In genomic region chr6:2857580-2858337, GRCh38 we compare ENCODE assay signal across 8 cellular contexts. TPM values are rescaled to one million over a fixed set of nuclear protein-coding genes. Genes with fewer than 3 reads are reported as not detected.
DNase-seq lines count a peak whose midpoint lies in the region; ATAC-seq and TF ChIP-seq lines count a peak whose summit lies in the region.

No MANE protein-coding gene starts in this region.

- H3K4me1 Mint-ChIP-seq in activated naive CD8-positive, alpha-beta T cell (ENCODE audit: low read depth): peaks cover 88% of the 10 kb centered on the region

- H3K36me3 Mint-ChIP-seq in activated naive CD8-positive, alpha-beta T cell: peaks cover 2% of the 10 kb centered on the region

- no peaks in the 10 kb centered on the region for H3K27me3 Mint-ChIP-seq in activated naive CD8-positive, alpha-beta T cell

- intact Hi-C loops in left colon (cut with DNase I, micrococcal nuclease): loop anchor here in 1 of 2 donors (10.0 kb wide), 1 partner anchor 67 kb away; no protein-coding TSS in a partner anchor

- peak overlapping the region; percentile 99 for H3K27ac Mint-ChIP-seq in activated naive CD8-positive, alpha-beta T cell

- peaks cover 4% of the 10 kb centered on the region for H3K9me3 Mint-ChIP-seq in activated naive CD8-positive, alpha-beta T cell (ENCODE audit: low read depth)

- peak overlapping the region; percentile 93 for H3K4me3 Mint-ChIP-seq in activated naive CD8-positive, alpha-beta T cell

- DNase-seq in SK-N-DZ (ENCODE audit: low spot score): peak; percentile 67
- no peak for DNase-seq in left colon
- peak; percentile 71 for DNase-seq in stimulated activated CD8-positive, alpha-beta memory T cell treated with anti-CD3 and anti-CD28 coated beads, Interleukin-12 subunit alpha, Interleukin-12 subunit beta, amount 100 ng/mL, for 4 hours (ENCODE audit: low read depth)
- no peak for DNase-seq in islet precursor cell
- DNase-seq in SW 1271 (lab: John Stamatoyannopoulos, UW): no peak

- ATAC-seq in GM18505 (IDR thresholded peaks at IDR 0.05; ENCODE audit: unreplicated experiment) (peak; percentile 46), HG02884 (IDR thresholded peaks at IDR 0.05; ENCODE audit: unreplicated experiment) (peak; percentile 47), left colon (peak; percentile 20)

- peak; percentile 63 for TF ChIP-seq POLR2A in GM18505 (IDR thresholded peaks at IDR 0.05; ENCODE audit: borderline replicate concordance, extremely low read depth, insufficient read depth, insufficient read length)

RNA-seq across cellular contexts. Expression of gene SERPINB1, which starts 16.1 kb away (rescaled TPM):
- 13.6 and 22.3 TPM in 2 replicates for polyA plus RNA-seq in SK-N-DZ (2014; cell fraction: cytosol; rRNA removed)
- polyA plus RNA-seq in SK-N-DZ (2014; cell fraction: nucleus; rRNA removed): 8.4 and 12.0 TPM in 2 replicates
- total RNA-seq in left colon: 100 to 1,000 TPM; 168 to 208 TPM

RNA-seq across cellular contexts. Expression of gene SERPINB9, which starts 45.4 kb away (rescaled TPM):
- 0.06 and 0.23 TPM in 2 replicates for polyA plus RNA-seq in SK-N-DZ (2014; cell fraction: cytosol; rRNA removed)
- polyA plus RNA-seq in SK-N-DZ (2014; cell fraction: nucleus; rRNA removed): not detected in 2 replicates
- total RNA-seq in left colon: 1 to 10 TPM; 3.5 to 4.7 TPM

Comparison
In these comparisons a context has a peak if more than half of its experiments do, and no peak if none do; other contexts are left out.
1. DNase-seq: peak in SK-N-DZ (single experiment) and stimulated activated CD8-positive, alpha-beta memory T cell treated with anti-CD3 and anti-CD28 coated beads, Interleukin-12 subunit alpha, Interleukin-12 subunit beta, amount 100 ng/mL, for 4 hours (single experiment); none in left colon (0 of 2), islet precursor cell (single experiment) and SW 1271 (0 of 2).
2. Peak in every context shown above with its lines, with median percentiles within 50 percentile points of each other: ATAC-seq.